Comparison of ENCODE assay signal across 14 cellular contexts in genomic region chr5:181100121-181101015, GRCh38. TPM values are rescaled to one million over a fixed set of nuclear protein-coding genes. Genes with fewer than 3 reads are reported as not detected.
DNase-seq lines count a peak whose midpoint lies in the region; ATAC-seq and TF ChIP-seq lines count a peak whose summit lies in the region.
"Had no signal": no experiment of that assay in that cellular context is flagged by ENCODE, and none has a peak within 500 bp of the region (broad histone marks: within the 10 kb centered on the region; RNA-seq: fewer than 3 reads in every experiment).

No MANE protein-coding gene starts in this region.

- H3K27ac Mint-ChIP-seq in activated CD8-positive, alpha-beta T cell treated with anti-CD3 and anti-CD28 coated beads, Interleukin-2, amount 10 ng/mL, durations not matched to agents 7 days and 5 days = peak overlapping the region; percentile 40
- no peak overlapping the region for H3K27ac Mint-ChIP-seq in activated CD8-positive, alpha-beta T cell treated with anti-CD3 and anti-CD28 coated beads for 36 hours
- H3K27ac Mint-ChIP-seq in T-cell = no peak overlapping the region

- intact Hi-C loops in activated CD8-positive, alpha-beta T cell treated with anti-CD3 and anti-CD28 coated beads for 36 hours (cut with micrococcal nuclease) = no loop called here

- H3K4me1 ChIP-seq in iPS DF 6.9 (ENCODE audit: control insufficient read depth, insufficient read depth, low read length) = peaks cover 6% of the 10 kb centered on the region

- no peaks in the 10 kb centered on the region for H3K36me3 ChIP-seq in iPS DF 6.9 (ENCODE audit: control insufficient read depth, insufficient read depth, low read length)
- H3K36me3 ChIP-seq: BLaER1 treated with 17β-estradiol and CSF1 and Interleukin-3, amounts not matched to agents 10 nM and 100 nM had no signal

- no peaks in the 10 kb centered on the region for H3K9me3 ChIP-seq in iPS DF 6.9 (ENCODE audit: control insufficient read depth, insufficient read depth, low read length)

- peak overlapping the region; percentile 18 for H3K4me3 Mint-ChIP-seq in activated CD8-positive, alpha-beta T cell treated with anti-CD3 and anti-CD28 coated beads, Interleukin-2, amount 10 ng/mL, durations not matched to agents 7 days and 5 days
- no peak overlapping the region for H3K4me3 Mint-ChIP-seq in activated CD8-positive, alpha-beta T cell treated with anti-CD3 and anti-CD28 coated beads for 36 hours
- H3K4me3 Mint-ChIP-seq in T-cell = peak overlapping the region in 2 of 3 donors; percentile 24 to 60
- H3K4me3 Mint-ChIP-seq: central memory CD8-positive, alpha-beta T cell had no signal

- TF ChIP-seq CTCF in activated CD8-positive, alpha-beta T cell treated with anti-CD3 and anti-CD28 coated beads for 36 hours (IDR thresholded peaks at IDR 0.05) = no peak

- ATAC-seq in activated CD8-positive, alpha-beta T cell treated with anti-CD3 and anti-CD28 coated beads, Interleukin-2, amount 10 ng/mL, durations not matched to agents 7 days and 5 days = no peak
- ATAC-seq in activated CD8-positive, alpha-beta T cell treated with anti-CD3 and anti-CD28 coated beads for 36 hours = no peak
- no peak for ATAC-seq in T-cell (replicated peaks in 1 of 4)
- no peak for ATAC-seq in GM21825 (IDR thresholded peaks at IDR 0.05; ENCODE audit: unreplicated experiment)

- H3K36me3 Mint-ChIP-seq in activated CD8-positive, alpha-beta T cell treated with anti-CD3 and anti-CD28 coated beads, Interleukin-2, amount 10 ng/mL, durations not matched to agents 7 days and 5 days (ENCODE audit: low read depth) = peaks cover 5% of the 10 kb centered on the region
- peaks cover 2% of the 10 kb centered on the region for H3K36me3 Mint-ChIP-seq in activated CD8-positive, alpha-beta T cell treated with anti-CD3 and anti-CD28 coated beads for 36 hours (ENCODE audit: low read depth)
- no peaks in the 10 kb centered on the region for H3K36me3 Mint-ChIP-seq in T-cell

- CTCF ChIA-PET in activated CD8-positive, alpha-beta T cell treated with anti-CD3 and anti-CD28 coated beads, Interleukin-2, amount 10 ng/mL, durations not matched to agents 7 days and 5 days (lab: Charles Lee) = interaction anchor here (1.2 kb wide), 1 partner anchor 316 kb away, joined by 3 read pairs; no protein-coding TSS in a partner anchor
- CTCF ChIA-PET in activated CD8-positive, alpha-beta T cell treated with anti-CD3 and anti-CD28 coated beads for 36 hours (lab: Charles Lee) = interaction anchor here (1.0 kb wide), 1 partner anchor 13 kb away, joined by 6 read pairs; no protein-coding TSS in a partner anchor
- CTCF ChIA-PET in T-cell (lab: Charles Lee) = interaction anchor here in 1 of 2 donors (0.6 kb wide), 1 partner anchor 63 kb away, joined by 3 read pairs; no protein-coding TSS in a partner anchor

- no peak for DNase-seq in activated CD8-positive, alpha-beta T cell treated with anti-CD3 and anti-CD28 coated beads, Interleukin-2, amount 10 ng/mL, durations not matched to agents 7 days and 5 days
- no peak for DNase-seq in activated CD8-positive, alpha-beta T cell treated with anti-CD3 and anti-CD28 coated beads for 36 hours
- DNase-seq in T-cell (no peak), iPS DF 6.9 (ENCODE audit: low read depth, low spot score) (no peak), skeletal muscle cell (ENCODE audit: low read depth) (no peak), middle frontal gyrus (ENCODE audit: extremely low spot score, low spot score) (no peak)
- no peak for DNase-seq in activated CD4-positive, alpha-beta T cell treated with anti-CD3 and anti-CD28 coated beads, Interleukin-2, amount 50 U/mL, for 48 hours
- DNase-seq: activated CD8-positive, alpha-beta memory T cell treated with anti-CD3 and anti-CD28 coated beads for 24 hours; HCEC 1CT; NCI-H1694 had no signal

- H3K27ac ChIP-seq in iPS DF 6.9 (ENCODE audit: low read length) = no peak overlapping the region
- H3K27ac ChIP-seq: BLaER1 treated with 17β-estradiol and CSF1 and Interleukin-3, amounts not matched to agents 10 nM and 100 nM had no signal

- H3K4me3 ChIP-seq in iPS DF 6.9 (ENCODE audit: low read length) (peak overlapping the region; percentile 65; the same call in 1 of the 2 replicates), skeletal muscle cell (ENCODE audit: low read depth, low read length) (peak overlapping the region; percentile 11)
- H3K4me3 ChIP-seq: BLaER1 treated with 17β-estradiol and CSF1 and Interleukin-3, amounts not matched to agents 10 nM and 100 nM had no signal

- POLR2A ChIA-PET in activated CD8-positive, alpha-beta T cell treated with anti-CD3 and anti-CD28 coated beads, Interleukin-2, amount 10 ng/mL, durations not matched to agents 7 days and 5 days (lab: Charles Lee) = interaction anchor here (0.7 kb wide), 1 partner anchor 289 kb away, joined by 3 read pairs; no protein-coding TSS in a partner anchor
- POLR2A ChIA-PET in activated CD8-positive, alpha-beta T cell treated with anti-CD3 and anti-CD28 coated beads for 36 hours (lab: Charles Lee) = no interaction called here
- POLR2A ChIA-PET in T-cell (lab: Charles Lee) = no interaction called here

- no CpG with 5 or more reads among the region's 63 CpGs for WGBS in iPS DF 6.9 (ENCODE audit: insufficient coverage, insufficient read length)

- peaks cover 25% of the 10 kb centered on the region for H3K27me3 ChIP-seq in iPS DF 6.9 (ENCODE audit: control insufficient read depth, insufficient read depth, low read length)

- no peaks in the 10 kb centered on the region for H3K9me3 Mint-ChIP-seq in activated CD8-positive, alpha-beta T cell treated with anti-CD3 and anti-CD28 coated beads, Interleukin-2, amount 10 ng/mL, durations not matched to agents 7 days and 5 days (ENCODE audit: insufficient read depth)
- no peaks in the 10 kb centered on the region for H3K9me3 Mint-ChIP-seq in activated CD8-positive, alpha-beta T cell treated with anti-CD3 and anti-CD28 coated beads for 36 hours
- no peaks in the 10 kb centered on the region for H3K9me3 Mint-ChIP-seq in T-cell

- H3K4me1 Mint-ChIP-seq in activated CD8-positive, alpha-beta T cell treated with anti-CD3 and anti-CD28 coated beads, Interleukin-2, amount 10 ng/mL, durations not matched to agents 7 days and 5 days (ENCODE audit: low read depth) = peaks cover 10% of the 10 kb centered on the region
- H3K4me1 Mint-ChIP-seq in activated CD8-positive, alpha-beta T cell treated with anti-CD3 and anti-CD28 coated beads for 36 hours (ENCODE audit: low read depth) = peaks cover 4% of the 10 kb centered on the region
- peaks cover 13 to 22% (median 19%) of the 10 kb centered on the region in 3 donors for H3K4me1 Mint-ChIP-seq in T-cell

- H3K27me3 Mint-ChIP-seq in activated CD8-positive, alpha-beta T cell treated with anti-CD3 and anti-CD28 coated beads, Interleukin-2, amount 10 ng/mL, durations not matched to agents 7 days and 5 days (ENCODE audit: low read depth) = peaks cover 31% of the 10 kb centered on the region
- H3K27me3 Mint-ChIP-seq in activated CD8-positive, alpha-beta T cell treated with anti-CD3 and anti-CD28 coated beads for 36 hours = peaks cover 35% of the 10 kb centered on the region
- peaks cover 22 to 35% of the 10 kb centered on the region in 2 donors for H3K27me3 Mint-ChIP-seq in T-cell

RNA-seq across cellular contexts. Expression of gene OR2V1, which starts 30.6 kb away (rescaled TPM):
- total RNA-seq in activated CD8-positive, alpha-beta T cell treated with anti-CD3 and anti-CD28 coated beads, Interleukin-2, amount 10 ng/mL, durations not matched to agents 7 days and 5 days = not detected
- not detected for total RNA-seq in activated CD8-positive, alpha-beta T cell treated with anti-CD3 and anti-CD28 coated beads for 36 hours
- total RNA-seq in T-cell = not detected
- total RNA-seq: skeletal muscle tissue had no signal

RNA-seq across cellular contexts. Expression of gene OR2V2, which starts 47.0 kb away (rescaled TPM):
- total RNA-seq in activated CD8-positive, alpha-beta T cell treated with anti-CD3 and anti-CD28 coated beads, Interleukin-2, amount 10 ng/mL, durations not matched to agents 7 days and 5 days = not detected
- total RNA-seq in activated CD8-positive, alpha-beta T cell treated with anti-CD3 and anti-CD28 coated beads for 36 hours = not detected
- not detected for total RNA-seq in T-cell
- total RNA-seq: skeletal muscle tissue had no signal
